15 cellular contexts compared by ENCODE assay signal in genomic region chr15:82297546-82297945, GRCh38. TPM values are rescaled to one million over a fixed set of nuclear protein-coding genes. Genes with fewer than 3 reads are reported as not detected.
A peak's percentile ranks its signal among the peaks of the same experiment; 100 is the strongest.
DNase-seq lines count a peak whose midpoint lies in the region; ATAC-seq, FAIRE-seq and TF ChIP-seq lines count a peak whose summit lies in the region.
"Had no signal": no experiment of that assay in that cellular context is flagged by ENCODE, and none has a peak within 500 bp of the region (broad histone marks: within the 10 kb centered on the region; RNA-seq: fewer than 3 reads in every experiment).

No MANE protein-coding gene starts in this region.

- no peak for DNase-seq in activated naive CD8-positive, alpha-beta T cell treated with anti-CD3 and anti-CD28 coated beads, Interleukin-2, amount 10 ng/mL, durations not matched to agents 7 days and 5 days
- DNase-seq in activated naive CD8-positive, alpha-beta T cell treated with anti-CD3 and anti-CD28 coated beads, Interleukin-2, amount 50 U/mL, for 24 hours = no peak
- DNase-seq in Panc1 (ENCODE audit: low read depth, low spot score) = no peak
- DNase-seq in memory B cell (ENCODE audit: low spot score in 2 of 2) = no peak
- DNase-seq in stimulated activated effector memory CD8-positive, alpha-beta T cell treated with anti-CD3 and anti-CD28 coated beads, Interleukin-12 subunit alpha, Interleukin-12 subunit beta, amount 100 ng/mL, for 72 hours (ENCODE audit: low spot score in 2 of 2) = peak in 1 of 2 donors; percentile 44
- DNase-seq in GM19239 (ENCODE audit: insufficient read length, low spot score) = no peak
- DNase-seq: GF-D8, Kasumi-1, NCI-H1417 treated with DMSO at 0.1 percent for 48 hours, NCI-H2081, NCI-H2227 treated with DMSO at 0.1 percent for 48 hours, NCI-H526 had no signal

- no TSS peak for BruUV-seq in Panc1 (replicated peaks; lab: Mats Ljungman, UMichigan)

- TF ChIP-seq CTCF in Panc1 (IDR thresholded peaks at IDR 0.05) = no peak

- in situ Hi-C loops in Panc1 (cut with HindIII; ENCODE audit: low pct_unique_long_range_greater_than_20kb, low sequenced_read_pairs) = no loop called here

- H3K9me3 ChIP-seq in Panc1 (ENCODE audit: control insufficient read depth, insufficient read depth, low read depth, low read length) = no peaks in the 10 kb centered on the region

- ATAC-seq in activated naive CD8-positive, alpha-beta T cell treated with anti-CD3 and anti-CD28 coated beads, Interleukin-2, amount 10 ng/mL, durations not matched to agents 7 days and 5 days (ENCODE audit: low read depth) = no peak
- no peak for ATAC-seq in activated naive CD8-positive, alpha-beta T cell treated with anti-CD3 and anti-CD28 coated beads, Interleukin-2, amount 50 U/mL, for 24 hours
- ATAC-seq in Panc1 = 0 out of 2 replicates have a peak, but pooled peaks have one; percentile 35
- ATAC-seq in memory B cell (ENCODE audit: low read depth) = no peak
- no peak for ATAC-seq in stimulated activated effector memory CD8-positive, alpha-beta T cell treated with anti-CD3 and anti-CD28 coated beads, Interleukin-12 subunit alpha, Interleukin-12 subunit beta, amount 100 ng/mL, for 72 hours
- ATAC-seq in HG03565 (IDR thresholded peaks at IDR 0.05; ENCODE audit: unreplicated experiment) = no peak
- ATAC-seq in GM19023 (IDR thresholded peaks at IDR 0.05; ENCODE audit: unreplicated experiment) = no peak

- CTCF ChIA-PET in Panc1 (lab: Charles Lee) = no interaction called here

- intact Hi-C loops in Panc1 (cut with micrococcal nuclease; ENCODE audit: unreplicated experiment) = no loop called here

- H3K27ac ChIP-seq in Panc1 (ENCODE audit: low read length) = no peak overlapping the region

- H3K27me3 ChIP-seq in Panc1 (ENCODE audit: control insufficient read depth, insufficient read depth, low read length) = no peaks in the 10 kb centered on the region

- no peaks in the 10 kb centered on the region for H3K27me3 Mint-ChIP-seq in activated naive CD8-positive, alpha-beta T cell treated with anti-CD3 and anti-CD28 coated beads, Interleukin-2, amount 10 ng/mL, durations not matched to agents 7 days and 5 days
- H3K27me3 Mint-ChIP-seq in activated naive CD8-positive, alpha-beta T cell treated with anti-CD3 and anti-CD28 coated beads, Interleukin-2, amount 50 U/mL, for 24 hours = no peaks in the 10 kb centered on the region
- peaks cover 5% of the 10 kb centered on the region for H3K27me3 Mint-ChIP-seq in memory B cell

- POLR2A ChIA-PET in activated naive CD8-positive, alpha-beta T cell treated with anti-CD3 and anti-CD28 coated beads, Interleukin-2, amount 10 ng/mL, durations not matched to agents 7 days and 5 days (lab: Charles Lee) = no interaction called here
- POLR2A ChIA-PET in Panc1 (lab: Charles Lee) = no interaction called here

- no peaks in the 10 kb centered on the region for H3K36me3 Mint-ChIP-seq in activated naive CD8-positive, alpha-beta T cell treated with anti-CD3 and anti-CD28 coated beads, Interleukin-2, amount 10 ng/mL, durations not matched to agents 7 days and 5 days
- no peaks in the 10 kb centered on the region for H3K36me3 Mint-ChIP-seq in activated naive CD8-positive, alpha-beta T cell treated with anti-CD3 and anti-CD28 coated beads, Interleukin-2, amount 50 U/mL, for 24 hours (ENCODE audit: low read depth)
- no peaks in the 10 kb centered on the region for H3K36me3 Mint-ChIP-seq in memory B cell
- H3K36me3 Mint-ChIP-seq in stimulated activated effector memory CD8-positive, alpha-beta T cell treated with anti-CD3 and anti-CD28 coated beads, Interleukin-12 subunit alpha, Interleukin-12 subunit beta, amount 100 ng/mL, for 72 hours = no peaks in the 10 kb centered on the region

- H3K4me1 ChIP-seq in Panc1 (ENCODE audit: control insufficient read depth, insufficient read depth, low read length) = no peaks in the 10 kb centered on the region

- no peak overlapping the region for H3K4me3 ChIP-seq in Panc1 (ENCODE audit: low read depth in 2 of 2, low read length in 2 of 2)

- H3K4me1 Mint-ChIP-seq in activated naive CD8-positive, alpha-beta T cell treated with anti-CD3 and anti-CD28 coated beads, Interleukin-2, amount 10 ng/mL, durations not matched to agents 7 days and 5 days = peaks cover 20% of the 10 kb centered on the region
- H3K4me1 Mint-ChIP-seq in activated naive CD8-positive, alpha-beta T cell treated with anti-CD3 and anti-CD28 coated beads, Interleukin-2, amount 50 U/mL, for 24 hours = peaks cover 10% of the 10 kb centered on the region
- peaks cover 2% of the 10 kb centered on the region for H3K4me1 Mint-ChIP-seq in memory B cell
- H3K4me1 Mint-ChIP-seq in stimulated activated effector memory CD8-positive, alpha-beta T cell treated with anti-CD3 and anti-CD28 coated beads, Interleukin-12 subunit alpha, Interleukin-12 subunit beta, amount 100 ng/mL, for 72 hours = peaks cover 14% of the 10 kb centered on the region

- no peak overlapping the region for H3K4me3 Mint-ChIP-seq in activated naive CD8-positive, alpha-beta T cell treated with anti-CD3 and anti-CD28 coated beads, Interleukin-2, amount 10 ng/mL, durations not matched to agents 7 days and 5 days
- H3K4me3 Mint-ChIP-seq in activated naive CD8-positive, alpha-beta T cell treated with anti-CD3 and anti-CD28 coated beads, Interleukin-2, amount 50 U/mL, for 24 hours = no peak overlapping the region
- H3K4me3 Mint-ChIP-seq in memory B cell = peak overlapping the region; percentile 1
- H3K4me3 Mint-ChIP-seq in stimulated activated effector memory CD8-positive, alpha-beta T cell treated with anti-CD3 and anti-CD28 coated beads, Interleukin-12 subunit alpha, Interleukin-12 subunit beta, amount 100 ng/mL, for 72 hours = peak overlapping the region; percentile 2

- no peak for FAIRE-seq in GM19239 (lab: Jason Lieb, UNC)

- peak overlapping the region; percentile 35 for H3K27ac Mint-ChIP-seq in activated naive CD8-positive, alpha-beta T cell treated with anti-CD3 and anti-CD28 coated beads, Interleukin-2, amount 10 ng/mL, durations not matched to agents 7 days and 5 days
- H3K27ac Mint-ChIP-seq in activated naive CD8-positive, alpha-beta T cell treated with anti-CD3 and anti-CD28 coated beads, Interleukin-2, amount 50 U/mL, for 24 hours = no peak overlapping the region
- H3K27ac Mint-ChIP-seq in memory B cell = no peak overlapping the region
- H3K27ac Mint-ChIP-seq in stimulated activated effector memory CD8-positive, alpha-beta T cell treated with anti-CD3 and anti-CD28 coated beads, Interleukin-12 subunit alpha, Interleukin-12 subunit beta, amount 100 ng/mL, for 72 hours = no peak overlapping the region

- no peaks in the 10 kb centered on the region for H3K9me3 Mint-ChIP-seq in activated naive CD8-positive, alpha-beta T cell treated with anti-CD3 and anti-CD28 coated beads, Interleukin-2, amount 10 ng/mL, durations not matched to agents 7 days and 5 days
- no peaks in the 10 kb centered on the region for H3K9me3 Mint-ChIP-seq in activated naive CD8-positive, alpha-beta T cell treated with anti-CD3 and anti-CD28 coated beads, Interleukin-2, amount 50 U/mL, for 24 hours
- no peaks in the 10 kb centered on the region for H3K9me3 Mint-ChIP-seq in memory B cell
- H3K9me3 Mint-ChIP-seq in stimulated activated effector memory CD8-positive, alpha-beta T cell treated with anti-CD3 and anti-CD28 coated beads, Interleukin-12 subunit alpha, Interleukin-12 subunit beta, amount 100 ng/mL, for 72 hours = no peaks in the 10 kb centered on the region

- no peaks in the 10 kb centered on the region for H3K36me3 ChIP-seq in Panc1 (ENCODE audit: control insufficient read depth, insufficient read depth, low read length)

RNA-seq across cellular contexts. Expression of gene SAXO2, which starts 34.9 kb away (rescaled TPM):
- 1 to 10 TPM; 1.3 to 1.6 TPM for total RNA-seq in activated naive CD8-positive, alpha-beta T cell treated with anti-CD3 and anti-CD28 coated beads, Interleukin-2, amount 10 ng/mL, durations not matched to agents 7 days and 5 days
- 1.1 TPM for total RNA-seq in Panc1 (2021; ENCODE audit: unreplicated experiment)
- 0.28 TPM for polyA plus RNA-seq in Panc1 (2012; ENCODE audit: insufficient read length)
- total RNA-seq: SK-MEL-5 had no signal

RNA-seq across cellular contexts. Expression of gene EFL1, which starts 35.0 kb away (rescaled TPM):
- total RNA-seq in activated naive CD8-positive, alpha-beta T cell treated with anti-CD3 and anti-CD28 coated beads, Interleukin-2, amount 10 ng/mL, durations not matched to agents 7 days and 5 days = 10 to 100 TPM; 24.2 to 26.4 TPM
- 20.2 TPM for total RNA-seq in Panc1 (2021; ENCODE audit: unreplicated experiment)
- 8.4 TPM for polyA plus RNA-seq in Panc1 (2012; ENCODE audit: insufficient read length)

RNA-seq across cellular contexts. Expression of gene GOLGA6L10, which starts 51.7 kb away (rescaled TPM):
- 1 to 10 TPM; 4.2 TPM for total RNA-seq in activated naive CD8-positive, alpha-beta T cell treated with anti-CD3 and anti-CD28 coated beads, Interleukin-2, amount 10 ng/mL, durations not matched to agents 7 days and 5 days
- 3.5 TPM for total RNA-seq in Panc1 (2021; ENCODE audit: unreplicated experiment)
- 4.1 TPM for polyA plus RNA-seq in Panc1 (2012; ENCODE audit: insufficient read length)

Comparison
In these comparisons a context has a peak if more than half of its experiments do, and no peak if none do; other contexts are left out.
1. H3K4me3 Mint-ChIP-seq: peak in memory B cell (single experiment) and stimulated activated effector memory CD8-positive, alpha-beta T cell treated with anti-CD3 and anti-CD28 coated beads, Interleukin-12 subunit alpha, Interleukin-12 subunit beta, amount 100 ng/mL, for 72 hours (single experiment); none in activated naive CD8-positive, alpha-beta T cell treated with anti-CD3 and anti-CD28 coated beads, Interleukin-2, amount 10 ng/mL, durations not matched to agents 7 days and 5 days (single experiment) and activated naive CD8-positive, alpha-beta T cell treated with anti-CD3 and anti-CD28 coated beads, Interleukin-2, amount 50 U/mL, for 24 hours (single experiment).